ENCODE assay signal across 13 cellular contexts in the genomic region with DNA sequence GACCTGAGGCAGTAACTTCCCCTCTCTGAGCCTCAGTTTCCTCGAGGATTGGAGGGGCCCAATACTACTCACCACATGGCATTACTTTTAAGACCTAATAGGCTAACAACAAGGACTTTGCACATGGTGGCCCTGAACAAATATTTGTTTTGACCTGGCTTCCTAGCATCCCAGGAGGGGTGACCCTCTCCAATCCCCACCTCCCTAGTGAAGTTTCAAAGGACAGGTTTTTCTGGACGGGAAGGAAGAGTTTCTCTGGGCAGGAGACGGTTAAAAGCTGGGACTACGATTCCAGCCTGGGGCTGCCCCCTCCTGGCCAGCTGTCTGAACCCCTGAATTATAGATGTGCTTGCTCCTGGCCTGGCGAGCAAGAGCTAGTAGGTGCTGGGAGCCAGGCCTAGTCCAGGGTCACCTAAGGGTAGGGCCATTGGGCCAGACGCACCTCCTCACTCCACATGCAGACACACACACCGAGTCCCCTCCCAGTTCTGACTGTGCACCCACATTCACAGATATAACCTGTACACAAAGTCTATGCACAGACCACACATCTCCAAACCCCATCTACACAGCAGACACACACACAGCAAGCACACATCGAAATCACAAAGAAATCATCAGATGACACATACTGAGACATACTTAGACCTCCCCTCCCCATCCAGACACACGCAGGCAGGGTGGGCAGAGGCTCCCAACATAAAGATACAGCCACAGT. TPM values are rescaled to one million over a fixed set of nuclear protein-coding genes. Genes with fewer than 3 reads are reported as not detected.
DNase-seq lines count a peak whose midpoint lies in the region; ATAC-seq and TF ChIP-seq lines count a peak whose summit lies in the region.
"Had no signal": no experiment of that assay in that cellular context is flagged by ENCODE, and none has a peak within 500 bp of the region (broad histone marks: within the 10 kb centered on the region; RNA-seq: fewer than 3 reads in every experiment).

No MANE protein-coding gene starts in this region.

- H4K20me1 ChIP-seq in osteoblast (ENCODE audit: insufficient read depth, low read length) = no peaks in the 10 kb centered on the region

- peak; percentile 21 for DNase-seq in SIG-M5 treated with dmso at 0.1 percent for 504 hours (lab: John Stamatoyannopoulos, UW; ENCODE audit: unreplicated experiment)
- no peak for DNase-seq in SIG-M5 (lab: John Stamatoyannopoulos, UW)
- DNase-seq in LNCaP clone FGC (ENCODE audit: low read depth) = no peak
- peak; percentile 42 for DNase-seq in cerebellar cortex (ENCODE audit: low spot score)
- DNase-seq in osteoblast (ENCODE audit: insufficient read length, low spot score, missing footprints) = peak; percentile 91
- no peak for DNase-seq in stimulated activated CD8-positive, alpha-beta memory T cell treated with anti-CD3 and anti-CD28 coated beads, Interleukin-4, amount 100 ng/mL, for 48 hours
- no peak for DNase-seq in activated CD4-positive, alpha-beta T cell treated with anti-CD3 and anti-CD28 coated beads, Interleukin-2, amount 50 U/mL, for 48 hours
- DNase-seq: activated CD8-positive, alpha-beta T cell treated with anti-CD3 and anti-CD28 coated beads for 36 hours; CD4-positive, alpha-beta T cell; NCI-H526 treated with DMSO at 0.1 percent for 48 hours; right cardiac atrium; stimulated activated naive B cell treated with anti-CD40 and anti-IgM and Interleukin-4, amounts not matched to agents 10 μg/mL and 1 μg/mL and 100 μg/mL, for 72 hours had no signal

- no peaks in the 10 kb centered on the region for H3K9me3 ChIP-seq in osteoblast (ENCODE audit: low read depth, low read length)

- H3K4me3 ChIP-seq in LNCaP clone FGC (ENCODE audit: low read depth, low read length) = no peak overlapping the region
- no peak overlapping the region for H3K4me3 ChIP-seq in osteoblast (ENCODE audit: insufficient read depth, low read length)

- H3K27me3 ChIP-seq in osteoblast (ENCODE audit: insufficient read depth, low read length) = peaks cover 48% of the 10 kb centered on the region

- no peak overlapping the region for H3K4me2 ChIP-seq in osteoblast (ENCODE audit: insufficient read depth, low read length)

- no peaks in the 10 kb centered on the region for H3K79me2 ChIP-seq in osteoblast (ENCODE audit: insufficient read depth, low read length)

- no peak overlapping the region for H2AFZ ChIP-seq in osteoblast (ENCODE audit: low read length)

- no peak for ATAC-seq in GM21367 (IDR thresholded peaks at IDR 0.05; ENCODE audit: unreplicated experiment)
- ATAC-seq: activated CD8-positive, alpha-beta T cell treated with anti-CD3 and anti-CD28 coated beads for 36 hours; stimulated activated naive B cell treated with anti-CD40 and anti-IgM and Interleukin-4, amounts not matched to agents 10 μg/mL and 1 μg/mL and 100 μg/mL, for 72 hours had no signal

- H3K4me1 ChIP-seq in osteoblast (ENCODE audit: insufficient read depth, low read length) = peaks cover 8% of the 10 kb centered on the region

- H3K36me3 ChIP-seq in osteoblast (ENCODE audit: insufficient read depth, low read length) = no peaks in the 10 kb centered on the region

- H3K27ac ChIP-seq in osteoblast (ENCODE audit: low read depth, low read length) = no peak overlapping the region

- peak; percentile 36; the same call in 1 of the 2 replicates for TF ChIP-seq CTCF in LNCaP clone FGC (IDR thresholded peaks at IDR 0.05; ENCODE audit: control insufficient read depth, extremely low read depth, insufficient read depth)
- TF ChIP-seq CTCF in osteoblast (IDR thresholded peaks at IDR 0.05; ENCODE audit: extremely low read depth, low read depth, low read length) = peak; percentile 54

RNA-seq across cellular contexts. Expression of a gene that starts 2.7 kb away (rescaled TPM):
- 0.29 and 1.1 TPM in 2 replicates for total RNA-seq in osteoblast
- total RNA-seq: CD4-positive, alpha-beta T cell; right cardiac atrium had no signal

RNA-seq across cellular contexts. Expression of a gene that starts 22.6 kb away (rescaled TPM):
- total RNA-seq in osteoblast = 85.0 and 110 TPM in 2 replicates

Comparison
In these comparisons a context has a peak if more than half of its experiments do, and no peak if none do; other contexts are left out.
1. DNase-seq: peak in SIG-M5 treated with dmso at 0.1 percent for 504 hours (single experiment), cerebellar cortex (single experiment) and osteoblast (single experiment); none in SIG-M5 (single experiment), LNCaP clone FGC (single experiment), stimulated activated CD8-positive, alpha-beta memory T cell treated with anti-CD3 and anti-CD28 coated beads, Interleukin-4, amount 100 ng/mL, for 48 hours (single experiment) and activated CD4-positive, alpha-beta T cell treated with anti-CD3 and anti-CD28 coated beads, Interleukin-2, amount 50 U/mL, for 48 hours (0 of 2).